In genomic region chr6:166556871-166557322, GRCh38 we compare ENCODE assay signal across 8 cellular contexts. TPM values are rescaled to one million over a fixed set of nuclear protein-coding genes. Genes with fewer than 3 reads are reported as not detected.
DNase-seq lines count a peak whose midpoint lies in the region; ATAC-seq, FAIRE-seq and TF ChIP-seq lines count a peak whose summit lies in the region.

No MANE protein-coding gene starts in this region.

- intact Hi-C loops in right lobe of liver (cut with DNase I) (no loop called here), tibial artery (cut with DNase I; ENCODE audit: low total_unique reads) (no loop called here)

- no peaks in the 10 kb centered on the region for H3K27me3 ChIP-seq in right lobe of liver
- no peaks in the 10 kb centered on the region for H3K27me3 ChIP-seq in tibial artery

- peak; percentile 85 for DNase-seq in EH (ENCODE audit: low read depth)
- DNase-seq in NCI-H2196 treated with DMSO at 0.1 percent for 48 hours (lab: John Stamatoyannopoulos, UW; ENCODE audit: unreplicated experiment) = peak; percentile 65
- DNase-seq in cerebellum (ENCODE audit: low spot score) = peak; percentile 93
- DNase-seq in right lobe of liver = peak; percentile 88 to 97 (median 95)
- peak; percentile 91 to 96 for DNase-seq in tibial artery
- DNase-seq in NCI-H2107 treated with DMSO at 0.1 percent for 48 hours (lab: John Stamatoyannopoulos, UW; ENCODE audit: unreplicated experiment) = no peak
- no peak for DNase-seq in GM12892 (ENCODE audit: insufficient read length)

- peak; percentile 93 for TF ChIP-seq POLR2A in right lobe of liver (IDR thresholded peaks at IDR 0.05)
- no peak for TF ChIP-seq POLR2A in GM12892 (IDR thresholded peaks at IDR 0.05; ENCODE audit: low read depth, low read length)

- TF ChIP-seq CTCF in right lobe of liver (IDR thresholded peaks at IDR 0.05) (no peak), tibial artery (IDR thresholded peaks at IDR 0.05) (no peak)

- H3K36me3 ChIP-seq in right lobe of liver (no peaks in the 10 kb centered on the region), tibial artery (no peaks in the 10 kb centered on the region)

- ATAC-seq in right lobe of liver = peak; percentile 93 to 98 (median 95)
- no peak for ATAC-seq in HG03521 (IDR thresholded peaks at IDR 0.05; ENCODE audit: unreplicated experiment)

- H3K9me3 ChIP-seq in right lobe of liver (no peaks in the 10 kb centered on the region), tibial artery (peaks cover 0 to 8% (median 0%) of the 10 kb centered on the region in 3 donors)

- FAIRE-seq in GM12892 (lab: Jason Lieb, UNC) = no peak

- H3K4me3 ChIP-seq in right lobe of liver (peak overlapping the region in 2 of 3 donors; percentile 19 to 27), tibial artery (no peak overlapping the region)

- peak overlapping the region; percentile 73 to 78 (median 73) for H3K27ac ChIP-seq in right lobe of liver
- H3K27ac ChIP-seq in tibial artery = peak overlapping the region; percentile 58 to 62

- peaks cover 0 to 21% (median 10%) of the 10 kb centered on the region in 4 donors for H3K4me1 ChIP-seq in right lobe of liver
- peaks cover 0 to 28% (median 0%) of the 10 kb centered on the region in 4 donors for H3K4me1 ChIP-seq in tibial artery

- 20% methylated on average over 3 of the region's 16 CpGs for WGBS in right lobe of liver (ENCODE audit: insufficient coverage, low coverage, low lambda C conversion rate, missing lambda C conversion rate)

RNA-seq across cellular contexts. Expression of gene RAMACL, which starts 29.6 kb away (rescaled TPM):
- total RNA-seq in cerebellum (3.5 TPM), right lobe of liver (1 to 10 TPM in 2 of 6 experiments, under 1 TPM in 4; 0.19 to 1.4 (median 0.65) TPM)
- polyA plus RNA-seq in GM12892 (2012; ENCODE audit: missing spikeins) = 0.23 TPM

Comparison
In these comparisons a context has a peak if more than half of its experiments do, and no peak if none do; other contexts are left out.
1. DNase-seq: peak in EH (single experiment), NCI-H2196 treated with DMSO at 0.1 percent for 48 hours (single experiment), cerebellum (single experiment), right lobe of liver (3 of 3) and tibial artery (2 of 2); none in NCI-H2107 treated with DMSO at 0.1 percent for 48 hours (single experiment) and GM12892 (single experiment).
2. H3K4me3 ChIP-seq: peak in right lobe of liver (2 of 3); none in tibial artery (0 of 2).